In genomic region chr6:154683756-154684523, GRCh38 we compare ENCODE assay signal across 7 cellular contexts. TPM values are rescaled to one million over a fixed set of nuclear protein-coding genes. Genes with fewer than 3 reads are reported as not detected.
DNase-seq lines count a peak whose midpoint lies in the region; ATAC-seq and TF ChIP-seq lines count a peak whose summit lies in the region.

No MANE protein-coding gene starts in this region.

- TF ChIP-seq POLR2A in tibial nerve (IDR thresholded peaks at IDR 0.05), result no peak

- TF ChIP-seq EP300 in tibial nerve (IDR thresholded peaks at IDR 0.05), result no peak

- H3K36me3 ChIP-seq in tibial nerve, result no peaks in the 10 kb centered on the region

- no peak overlapping the region for H3K4me3 ChIP-seq in tibial nerve

- no peak for TF ChIP-seq CTCF in tibial nerve (IDR thresholded peaks at IDR 0.05)

- ATAC-seq in GM18861 (IDR thresholded peaks at IDR 0.05; ENCODE audit: unreplicated experiment) (peak; percentile 94), HG02571 (IDR thresholded peaks at IDR 0.05; ENCODE audit: unreplicated experiment) (peak; percentile 70), left ventricle myocardium superior (no peak)

- no peaks in the 10 kb centered on the region for H3K9me3 ChIP-seq in tibial nerve

- peak; percentile 77 for DNase-seq in NAMALWA (ENCODE audit: low spot score)
- DNase-seq in epithelial cell of prostate (ENCODE audit: low read depth, low spot score), result no peak
- DNase-seq in tibial nerve (ENCODE audit: low spot score in 2 of 2), result no peak
- no peak for DNase-seq in NCI-H1436 (lab: John Stamatoyannopoulos, UW)
- DNase-seq in left ventricle myocardium superior, result no peak

- peaks cover 0 to 4% (median 0%) of the 10 kb centered on the region in 4 donors for H3K4me1 ChIP-seq in tibial nerve

- WGBS in tibial nerve, 2 donors, result 61 to 67% methylated on average over 4 of the region's 4 CpGs

- no peaks in the 10 kb centered on the region for H3K27me3 ChIP-seq in tibial nerve

- H3K27ac ChIP-seq in epithelial cell of prostate (peak overlapping the region; percentile 8), tibial nerve (no peak overlapping the region)

- intact Hi-C loops in left ventricle myocardium superior (cut with micrococcal nuclease), result no loop called here

RNA-seq across cellular contexts. Expression of gene SCAF8, which starts 49.3 kb away (rescaled TPM):
- total RNA-seq in tibial nerve (10 to 100 TPM; 41.1 to 50.7 (median 44.9) TPM), left ventricle myocardium superior (52.8 TPM)
